Comparison of ENCODE assay signal across 12 cellular contexts in genomic region chr5:14202462-14202861, GRCh38.
DNase-seq lines count a peak whose midpoint lies in the region; ATAC-seq, FAIRE-seq and TF ChIP-seq lines count a peak whose summit lies in the region.
"Had no signal": no experiment of that assay in that cellular context is flagged by ENCODE, and none has a peak within 500 bp of the region (broad histone marks: within the 10 kb centered on the region; RNA-seq: fewer than 3 reads in every experiment).

No MANE protein-coding gene starts in this region.

- no peak for TF ChIP-seq CTCF in RWPE2 (IDR thresholded peaks at IDR 0.05; ENCODE audit: poor library complexity, severe bottlenecking)
- TF ChIP-seq CTCF in fibroblast of mammary gland (conservative IDR thresholded peaks at IDR 0.05; ENCODE audit: control insufficient read depth, insufficient read depth, low read depth, low read length) = no peak

- TF ChIP-seq POLR2A in H54 (IDR thresholded peaks at IDR 0.05; ENCODE audit: low read depth, low read length) = no peak

- no peaks in the 10 kb centered on the region; the same call in 1 of the 2 replicates for H3K36me3 ChIP-seq in RWPE2 (ENCODE audit: low read depth)
- H3K36me3 ChIP-seq in subcutaneous abdominal adipose tissue (ENCODE audit: control insufficient read depth in 5 of 5, insufficient read depth in 5 of 5, low read length in 5 of 5) = no peaks in the 10 kb centered on the region
- H3K36me3 ChIP-seq: adrenal gland, HAP-1 had no signal

- H3K9ac ChIP-seq in subcutaneous abdominal adipose tissue (ENCODE audit: low read length in 5 of 5) = no peak overlapping the region

- H3K4me3 ChIP-seq in RWPE2 (ENCODE audit: severe bottlenecking) (no peak overlapping the region), fibroblast of mammary gland (ENCODE audit: control insufficient read depth, low read depth, low read length) (no peak overlapping the region), subcutaneous abdominal adipose tissue (ENCODE audit: low read depth in 1 of 5, low read length in 5 of 5) (no peak overlapping the region)
- H3K4me3 ChIP-seq: adrenal gland, HAP-1 had no signal

- DNase-seq in H54 (ENCODE audit: insufficient read length, low spot score) (no peak), RWPE2 (ENCODE audit: low spot score) (no peak), fibroblast of mammary gland (ENCODE audit: low read depth) (peak; percentile 59), NCI-H446 treated with DMSO at 0.1 percent for 48 hours (lab: John Stamatoyannopoulos, UW) (no peak)
- no peak for DNase-seq in stimulated activated CD4-positive, alpha-beta T cell treated with anti-CD3 and anti-CD28 coated beads, Interleukin-4, amount 100 ng/mL, for 1 hour
- DNase-seq: activated CD4-positive, alpha-beta T cell treated with anti-CD3 and anti-CD28 coated beads for 48 hours; naive thymus-derived CD8-positive, alpha-beta T cell; NCI-H526 treated with DMSO at 0.1 percent for 48 hours had no signal

- peak; percentile 58 for FAIRE-seq in H54 (lab: Jason Lieb, UNC)

- no peaks in the 10 kb centered on the region for H3K9me3 ChIP-seq in RWPE2 (ENCODE audit: severe bottlenecking)
- H3K9me3 ChIP-seq in subcutaneous abdominal adipose tissue (ENCODE audit: control insufficient read depth in 5 of 5, low read length in 5 of 5) = no peaks in the 10 kb centered on the region
- H3K9me3 ChIP-seq: adrenal gland, HAP-1 had no signal

- H3K27me3 ChIP-seq in RWPE2 (ENCODE audit: insufficient read depth, poor library complexity, severe bottlenecking) = no peaks in the 10 kb centered on the region
- no peaks in the 10 kb centered on the region for H3K27me3 ChIP-seq in subcutaneous abdominal adipose tissue (ENCODE audit: control insufficient read depth in 5 of 5, insufficient read depth in 4 of 5, low read length in 5 of 5)
- H3K27me3 ChIP-seq: adrenal gland had no signal

- H3K27ac ChIP-seq in RWPE2 (ENCODE audit: poor library complexity, severe bottlenecking) = peak overlapping the region; percentile 99
- H3K27ac ChIP-seq in subcutaneous abdominal adipose tissue (ENCODE audit: low read depth, low read length) = peak overlapping the region; percentile 79

- peaks cover 54% of the 10 kb centered on the region for H3K4me1 ChIP-seq in RWPE2 (ENCODE audit: insufficient read depth, poor library complexity, severe bottlenecking)
- H3K4me1 ChIP-seq in subcutaneous abdominal adipose tissue (ENCODE audit: control insufficient read depth in 5 of 5, insufficient read depth in 5 of 5, low read length in 5 of 5) = peaks cover 4 to 43% (median 41%) of the 10 kb centered on the region in 5 donors

- ATAC-seq in RWPE2 (ENCODE audit: low read depth) = no peak
- no peak for ATAC-seq in GM18907 (IDR thresholded peaks at IDR 0.05; ENCODE audit: unreplicated experiment)
- ATAC-seq: naive thymus-derived CD8-positive, alpha-beta T cell had no signal
